In genomic region chr12:29427964-29428363, GRCh38 we compare ENCODE assay signal across 8 cellular contexts. TPM values are rescaled to one million over a fixed set of nuclear protein-coding genes. Genes with fewer than 3 reads are reported as not detected.
A peak's percentile ranks its signal among the peaks of the same experiment; 100 is the strongest.
DNase-seq lines count a peak whose midpoint lies in the region; ATAC-seq, FAIRE-seq and TF ChIP-seq lines count a peak whose summit lies in the region.

No MANE protein-coding gene starts in this region.

- peaks cover 2% of the 10 kb centered on the region for H3K27me3 ChIP-seq in CD8-positive, alpha-beta T cell (ENCODE audit: insufficient read depth, low read length)
- no peaks in the 10 kb centered on the region for H3K27me3 ChIP-seq in neural progenitor cell

- peaks cover 26% of the 10 kb centered on the region for H3K27me3 Mint-ChIP-seq in CD8-positive, alpha-beta T cell (ENCODE audit: low read depth)
- peaks cover 11 to 14% of the 10 kb centered on the region in 2 donors for H3K27me3 Mint-ChIP-seq in T-cell
- H3K27me3 Mint-ChIP-seq in neural progenitor cell (ENCODE audit: insufficient read depth, low read depth): no peaks in the 10 kb centered on the region

- H3K4me1 ChIP-seq in CD8-positive, alpha-beta T cell (ENCODE audit: insufficient read depth, low read length): no peaks in the 10 kb centered on the region
- H3K4me1 ChIP-seq in neural progenitor cell: peaks cover 7% of the 10 kb centered on the region

- H4K20me1 ChIP-seq in neural progenitor cell (ENCODE audit: low read depth): no peaks in the 10 kb centered on the region

- intact Hi-C loops in CD8-positive, alpha-beta T cell (cut with DNase I, micrococcal nuclease): loop anchor here (1.0 to 10.0 kb wide), 4 partner anchors 46 to 353 kb away; partner anchors contain the start of gene ERGIC2 (in 1 of the 2)

- H3K4me3 ChIP-seq in CD8-positive, alpha-beta T cell (ENCODE audit: low read depth, low read length): no peak overlapping the region
- H3K4me3 ChIP-seq in neural progenitor cell: no peak overlapping the region

- no peaks in the 10 kb centered on the region for H3K79me2 ChIP-seq in neural progenitor cell (ENCODE audit: low read depth)

- FAIRE-seq in urothelium cell line (lab: Jason Lieb, UNC): no peak

- H3K4me2 ChIP-seq in neural progenitor cell: no peak overlapping the region

- no peaks in the 10 kb centered on the region for H3K36me3 ChIP-seq in CD8-positive, alpha-beta T cell (ENCODE audit: insufficient read depth, low read length)
- no peaks in the 10 kb centered on the region for H3K36me3 ChIP-seq in neural progenitor cell

- no peak overlapping the region for H2AFZ ChIP-seq in neural progenitor cell (replicated peaks)

- peak; percentile 65 for ATAC-seq in CD8-positive, alpha-beta T cell
- ATAC-seq in GM19372 (IDR thresholded peaks at IDR 0.05; ENCODE audit: low read depth, unreplicated experiment) (peak; percentile 99), HG03196 (IDR thresholded peaks at IDR 0.05; ENCODE audit: unreplicated experiment) (peak; percentile 96), T-cell (replicated peaks in 1 of 4) (peak; percentile 65 to 84 (median 76))

- H3K4me1 Mint-ChIP-seq in CD8-positive, alpha-beta T cell (ENCODE audit: low read depth): no peaks in the 10 kb centered on the region
- H3K4me1 Mint-ChIP-seq in T-cell: peaks cover 2 to 7% (median 2%) of the 10 kb centered on the region in 3 donors
- peaks cover 7% of the 10 kb centered on the region for H3K4me1 Mint-ChIP-seq in neural progenitor cell

- peaks cover 8% of the 10 kb centered on the region for H3K9me3 Mint-ChIP-seq in CD8-positive, alpha-beta T cell
- no peaks in the 10 kb centered on the region for H3K9me3 Mint-ChIP-seq in T-cell
- no peaks in the 10 kb centered on the region for H3K9me3 Mint-ChIP-seq in neural progenitor cell

- no peak overlapping the region for H3K9ac ChIP-seq in neural progenitor cell

- H3K4me3 Mint-ChIP-seq in CD8-positive, alpha-beta T cell: no peak overlapping the region
- H3K4me3 Mint-ChIP-seq in T-cell (no peak overlapping the region), neural progenitor cell (no peak overlapping the region)

- H3K27ac Mint-ChIP-seq in CD8-positive, alpha-beta T cell: no peak overlapping the region
- H3K27ac Mint-ChIP-seq in T-cell (no peak overlapping the region), neural progenitor cell (no peak overlapping the region)

- no peak overlapping the region for H3K27ac ChIP-seq in CD8-positive, alpha-beta T cell (ENCODE audit: low read depth, low read length)
- H3K27ac ChIP-seq in neural progenitor cell: no peak overlapping the region

- DNase-seq in CD8-positive, alpha-beta T cell: peak in 1 of 7 experiments; percentile 6
- DNase-seq in T-cell (peak in 2 of 34 experiments; percentile 6 to 7), neural progenitor cell (ENCODE audit: low spot score) (peak; percentile 23), NCI-H2196 treated with DMSO at 0.1 percent for 48 hours (lab: John Stamatoyannopoulos, UW; ENCODE audit: unreplicated experiment) (no peak), UCSD-AML1 (lab: John Stamatoyannopoulos, UW; ENCODE audit: unreplicated experiment) (no peak), urothelium cell line (ENCODE audit: low spot score) (no peak)

- POLR2A ChIA-PET in CD8-positive, alpha-beta T cell (lab: Charles Lee): interaction anchor here (0.8 kb wide), 1 partner anchor 10 kb away, joined by 3 read pairs; no protein-coding TSS in a partner anchor
- POLR2A ChIA-PET in T-cell (lab: Charles Lee): no interaction called here

- H3F3A ChIP-seq in neural progenitor cell (ENCODE audit: low read depth): no peaks in the 10 kb centered on the region

- CTCF ChIA-PET in CD8-positive, alpha-beta T cell (lab: Charles Lee): interaction anchor here (0.7 to 1.4 kb wide), 5 partner anchors 8 to 118 kb away, joined by 3 to 5 read pairs (median 3); no protein-coding TSS in a partner anchor
- CTCF ChIA-PET in T-cell (lab: Charles Lee): interaction anchor here (0.6 to 0.7 kb wide), 2 partner anchors 19 to 27 kb away, joined by 3 to 6 read pairs; no protein-coding TSS in a partner anchor

- H3K9me3 ChIP-seq in CD8-positive, alpha-beta T cell (ENCODE audit: low read length): no peaks in the 10 kb centered on the region
- H3K9me3 ChIP-seq in neural progenitor cell (ENCODE audit: low read depth): no peaks in the 10 kb centered on the region

- TF ChIP-seq CTCF in CD8-positive, alpha-beta T cell (IDR thresholded peaks at IDR 0.05): peak; percentile 41
- TF ChIP-seq CTCF in neural progenitor cell (IDR thresholded peaks at IDR 0.05): peak; percentile 39

- H3K36me3 Mint-ChIP-seq in CD8-positive, alpha-beta T cell: no peaks in the 10 kb centered on the region
- no peaks in the 10 kb centered on the region for H3K36me3 Mint-ChIP-seq in T-cell
- H3K36me3 Mint-ChIP-seq in neural progenitor cell: no peaks in the 10 kb centered on the region

RNA-seq across cellular contexts. Expression of gene ERGIC2, which starts 47.0 kb away (rescaled TPM):
- 10 to 100 TPM; 25.4 to 33.2 TPM for total RNA-seq in CD8-positive, alpha-beta T cell
- total RNA-seq in T-cell (10 to 100 TPM; 35.3 to 62.5 (median 50.5) TPM), neural progenitor cell (ENCODE audit: low replicate concordance) (48.3 and 108 TPM in 2 replicates)
